Comparison of ENCODE assay signal across 8 cellular contexts in the genomic region with DNA sequence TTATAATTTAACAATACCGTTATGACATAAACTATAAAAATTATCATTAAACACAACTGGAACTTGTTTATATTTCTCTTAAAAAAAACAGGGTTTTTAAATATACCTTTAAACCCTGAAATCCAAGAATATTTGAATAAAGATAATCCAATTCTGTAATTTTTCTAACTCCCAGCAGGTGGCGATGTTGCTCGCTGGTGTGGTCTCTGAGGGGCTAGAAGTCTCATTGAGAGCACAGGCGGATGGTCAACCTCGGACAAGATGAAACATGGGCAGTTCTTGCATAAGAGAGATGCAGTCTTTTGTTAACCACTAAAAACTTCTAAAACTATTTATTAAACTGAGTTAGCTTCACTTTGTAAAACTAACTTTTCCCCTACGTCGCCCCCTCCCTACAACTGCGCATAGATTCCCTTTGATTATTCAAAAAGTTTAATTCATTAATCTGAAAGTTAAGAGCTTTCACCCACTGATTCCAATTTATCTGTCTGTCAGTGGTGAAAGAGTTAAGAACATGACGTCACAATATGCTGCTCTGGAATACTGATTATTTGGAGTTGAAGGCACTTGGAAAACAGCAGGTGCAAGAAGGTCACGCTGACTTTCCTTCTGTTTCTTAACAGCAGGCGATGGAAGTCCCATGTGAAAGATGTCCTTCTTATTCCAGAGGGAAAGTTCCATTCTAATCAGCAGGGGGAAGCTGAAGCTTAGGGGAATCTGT.
DNase-seq lines count a peak whose midpoint lies in the region; ATAC-seq and TF ChIP-seq lines count a peak whose summit lies in the region.

No MANE protein-coding gene starts in this region.

- H3K36me3 ChIP-seq in KMS-11 (ENCODE audit: insufficient read depth), result no peaks in the 10 kb centered on the region

- H2AFZ ChIP-seq in KMS-11 (ENCODE audit: low read depth), result no peak overlapping the region

- H3K9ac ChIP-seq in KMS-11, result no peak overlapping the region

- H4K20me1 ChIP-seq in KMS-11 (ENCODE audit: insufficient read depth), result no peaks in the 10 kb centered on the region

- H3K27me3 ChIP-seq in KMS-11 (ENCODE audit: insufficient read depth, low read depth), result no peaks in the 10 kb centered on the region

- H3K27ac ChIP-seq in KMS-11, result no peak overlapping the region

- peak; percentile 4 for DNase-seq in GDM1 (lab: John Stamatoyannopoulos, UW)
- DNase-seq in SKM-1 (lab: John Stamatoyannopoulos, UW; ENCODE audit: unreplicated experiment), result peak; percentile 51
- DNase-seq in central memory CD4-positive, alpha-beta T cell, result peak; percentile 4
- DNase-seq in iris pigment epithelial cell (ENCODE audit: low read depth), result peak; percentile 69
- DNase-seq in stimulated activated CD4-positive, alpha-beta T cell treated with anti-CD3 and anti-CD28 coated beads, Interleukin-1b, Interleukin-23, amount 100 ng/mL, for 48 hours, result peak; percentile 8

- TF ChIP-seq CTCF in KMS-11 (conservative IDR thresholded peaks at IDR 0.05; ENCODE audit: low read depth, low read length), result peak; percentile 97

- no peaks in the 10 kb centered on the region for H3K4me1 ChIP-seq in KMS-11 (ENCODE audit: low read depth, poor library complexity, severe bottlenecking)

- H3K4me2 ChIP-seq in KMS-11, result no peak overlapping the region

- no peak overlapping the region for H3K4me3 ChIP-seq in KMS-11 (IDR thresholded peaks at IDR 0.05; ENCODE audit: insufficient read depth, low read depth, low read length)

- no peak for ATAC-seq in HG03439 (IDR thresholded peaks at IDR 0.05; ENCODE audit: unreplicated experiment)
- no peak for ATAC-seq in HG03469 (IDR thresholded peaks at IDR 0.05; ENCODE audit: unreplicated experiment)

- no peaks in the 10 kb centered on the region for H3K79me2 ChIP-seq in KMS-11 (ENCODE audit: insufficient read depth, low read depth)

Comparison
In these comparisons a context has a peak if more than half of its experiments do, and no peak if none do; other contexts are left out.
1. DNase-seq: peak in every context shown above with its lines; median percentile 69 in iris pigment epithelial cell; 51 in SKM-1; 8 in stimulated activated CD4-positive, alpha-beta T cell treated with anti-CD3 and anti-CD28 coated beads, Interleukin-1b, Interleukin-23, amount 100 ng/mL, for 48 hours; 4 in GDM1; 4 in central memory CD4-positive, alpha-beta T cell.